10 cellular contexts compared by ENCODE assay signal in genomic region chr7:131244259-131244852, GRCh38.
A peak's percentile ranks its signal among the peaks of the same experiment; 100 is the strongest.
DNase-seq lines count a peak whose midpoint lies in the region; ATAC-seq and TF ChIP-seq lines count a peak whose summit lies in the region.
"Had no signal": no experiment of that assay in that cellular context is flagged by ENCODE, and none has a peak within 500 bp of the region (broad histone marks: within the 10 kb centered on the region; RNA-seq: fewer than 3 reads in every experiment).

No MANE protein-coding gene starts in this region.

- CTCF ChIA-PET in mammary epithelial cell (lab: Charles Lee; ENCODE audit: low non-redundant PET), result no interaction called here

- TF ChIP-seq CTCF in mammary epithelial cell (conservative IDR thresholded peaks at IDR 0.05 in 1 of 2, IDR thresholded peaks at IDR 0.05 in 1 of 2; ENCODE audit: extremely low read depth in 1 of 2, insufficient read depth in 1 of 2, low read depth in 1 of 2, low read length in 2 of 2) (no peak), neural progenitor cell (IDR thresholded peaks at IDR 0.05) (no peak), endothelial cell (IDR thresholded peaks at IDR 0.05; ENCODE audit: unreplicated experiment) (no peak)

- in situ Hi-C loops in mammary epithelial cell (cut with MboI; ENCODE audit: low sequenced_read_pairs in 2 of 2), result no loop called here

- ATAC-seq in GM21423 (IDR thresholded peaks at IDR 0.05; ENCODE audit: unreplicated experiment), result no peak

- intact Hi-C loops in mammary epithelial cell (cut with micrococcal nuclease), result no loop called here

- H3K9me3 Mint-ChIP-seq in neural progenitor cell (no peaks in the 10 kb centered on the region), endothelial cell (ENCODE audit: unreplicated experiment) (no peaks in the 10 kb centered on the region)
- H3K9me3 Mint-ChIP-seq: mesothelial cell of epicardium had no signal

- dilution Hi-C loops in mammary epithelial cell (cut with HindIII; ENCODE audit: low sequenced_read_pairs), result no loop called here

- H3K27me3 Mint-ChIP-seq in neural progenitor cell (ENCODE audit: insufficient read depth, low read depth) (no peaks in the 10 kb centered on the region), endothelial cell (ENCODE audit: unreplicated experiment) (peaks cover 2% of the 10 kb centered on the region)

- no peaks in the 10 kb centered on the region for H3K79me2 ChIP-seq in mammary epithelial cell (ENCODE audit: insufficient read depth, low read length)
- H3K79me2 ChIP-seq in neural progenitor cell (ENCODE audit: low read depth), result no peaks in the 10 kb centered on the region

- H2AFZ ChIP-seq in mammary epithelial cell (ENCODE audit: low read depth, low read length) (no peak overlapping the region), neural progenitor cell (replicated peaks) (peak overlapping the region; percentile 3)

- H3K4me3 Mint-ChIP-seq in neural progenitor cell (no peak overlapping the region), endothelial cell (ENCODE audit: unreplicated experiment) (no peak overlapping the region)
- H3K4me3 Mint-ChIP-seq: mesothelial cell of epicardium had no signal

- H3K27ac Mint-ChIP-seq in neural progenitor cell, result no peak overlapping the region
- H3K27ac Mint-ChIP-seq in endothelial cell (ENCODE audit: unreplicated experiment), result no peak overlapping the region
- H3K27ac Mint-ChIP-seq: mesothelial cell of epicardium had no signal

- H3K4me3 ChIP-seq in mammary epithelial cell (replicated peaks in 1 of 3; ENCODE audit: insufficient read depth in 1 of 3, low read depth in 2 of 3, low read length in 3 of 3), result no peak overlapping the region
- H3K4me3 ChIP-seq in neural progenitor cell, result no peak overlapping the region

- H3K4me1 ChIP-seq in mammary epithelial cell (ENCODE audit: insufficient read depth, low read length) (peaks cover 19% of the 10 kb centered on the region), neural progenitor cell (no peaks in the 10 kb centered on the region)

- H4K20me1 ChIP-seq in mammary epithelial cell (ENCODE audit: insufficient read depth, low read length) (no peaks in the 10 kb centered on the region), neural progenitor cell (ENCODE audit: low read depth) (no peaks in the 10 kb centered on the region)

- H3K4me1 Mint-ChIP-seq in neural progenitor cell, result peaks cover 9% of the 10 kb centered on the region
- no peaks in the 10 kb centered on the region for H3K4me1 Mint-ChIP-seq in endothelial cell (ENCODE audit: unreplicated experiment)
- H3K4me1 Mint-ChIP-seq: mesothelial cell of epicardium had no signal

- H3K27me3 ChIP-seq in mammary epithelial cell (ENCODE audit: insufficient read depth, low read length) (no peaks in the 10 kb centered on the region), neural progenitor cell (no peaks in the 10 kb centered on the region)

- no peaks in the 10 kb centered on the region for H3F3A ChIP-seq in neural progenitor cell (ENCODE audit: low read depth)

- H3K36me3 Mint-ChIP-seq in neural progenitor cell (no peaks in the 10 kb centered on the region), endothelial cell (ENCODE audit: low read depth, unreplicated experiment) (no peaks in the 10 kb centered on the region)
- H3K36me3 Mint-ChIP-seq: mesothelial cell of epicardium had no signal

- H3K4me2 ChIP-seq in mammary epithelial cell (ENCODE audit: insufficient read depth, low read depth, low read length) (no peak overlapping the region), neural progenitor cell (no peak overlapping the region)

- 61% methylated on average over 12 of the region's 13 CpGs for WGBS in mammary epithelial cell (ENCODE audit: low coverage, missing lambda C conversion rate)

- DNase-seq in COLO668 (lab: John Stamatoyannopoulos, UW; ENCODE audit: unreplicated experiment) (peak; percentile 26), HPDE6-E6E7 (ENCODE audit: extremely low spot score) (peak; percentile 77), mammary epithelial cell (peak; percentile 76), neural progenitor cell (ENCODE audit: low spot score) (no peak), NCI-H446 (lab: John Stamatoyannopoulos, UW) (no peak), hippocampal formation (lab: John Stamatoyannopoulos, UW) (no peak), endothelial cell (ENCODE audit: low spot score) (no peak)
- DNase-seq: aorta had no signal

- H3K36me3 ChIP-seq in mammary epithelial cell (ENCODE audit: insufficient read depth, low read length) (no peaks in the 10 kb centered on the region), neural progenitor cell (no peaks in the 10 kb centered on the region)

- H3K9me3 ChIP-seq in mammary epithelial cell (replicated peaks; ENCODE audit: insufficient read depth, low read length) (no peaks in the 10 kb centered on the region), neural progenitor cell (ENCODE audit: low read depth) (no peaks in the 10 kb centered on the region)

- BruUV-seq in mammary epithelial cell (replicated peaks; lab: Mats Ljungman, UMichigan), result no TSS peak

- H3K9ac ChIP-seq in mammary epithelial cell (ENCODE audit: insufficient read depth, low read length) (no peak overlapping the region), neural progenitor cell (no peak overlapping the region)

- H3K27ac ChIP-seq in mammary epithelial cell (ENCODE audit: insufficient read depth, low read depth, low read length) (no peak overlapping the region), neural progenitor cell (no peak overlapping the region)

Comparison
In these comparisons a context has a peak if more than half of its experiments do, and no peak if none do; other contexts are left out.
1. DNase-seq: peak in COLO668 (single experiment), HPDE6-E6E7 (single experiment) and mammary epithelial cell (single experiment); none in neural progenitor cell (single experiment), NCI-H446 (0 of 2), hippocampal formation (0 of 2) and endothelial cell (single experiment).